ENCODE assay signal across 1 cellular context in genomic region chr7:54664235-54665228, GRCh38.
TF ChIP-seq lines count a peak whose summit lies in the region.

No MANE protein-coding gene starts in this region.

TF ChIP-seq in HepG2, 621 proteins besides CTCF, POLR2A, EP300 and RAD21 (continued from another document and continues in another):
- TF ChIP-seq KDM3A (CRISPR knock-in tag; IDR thresholded peaks at IDR 0.05; ENCODE audit: low read depth) = peak; percentile 34; the same call in 1 of the 2 replicates
- TF ChIP-seq, protein P1, sequence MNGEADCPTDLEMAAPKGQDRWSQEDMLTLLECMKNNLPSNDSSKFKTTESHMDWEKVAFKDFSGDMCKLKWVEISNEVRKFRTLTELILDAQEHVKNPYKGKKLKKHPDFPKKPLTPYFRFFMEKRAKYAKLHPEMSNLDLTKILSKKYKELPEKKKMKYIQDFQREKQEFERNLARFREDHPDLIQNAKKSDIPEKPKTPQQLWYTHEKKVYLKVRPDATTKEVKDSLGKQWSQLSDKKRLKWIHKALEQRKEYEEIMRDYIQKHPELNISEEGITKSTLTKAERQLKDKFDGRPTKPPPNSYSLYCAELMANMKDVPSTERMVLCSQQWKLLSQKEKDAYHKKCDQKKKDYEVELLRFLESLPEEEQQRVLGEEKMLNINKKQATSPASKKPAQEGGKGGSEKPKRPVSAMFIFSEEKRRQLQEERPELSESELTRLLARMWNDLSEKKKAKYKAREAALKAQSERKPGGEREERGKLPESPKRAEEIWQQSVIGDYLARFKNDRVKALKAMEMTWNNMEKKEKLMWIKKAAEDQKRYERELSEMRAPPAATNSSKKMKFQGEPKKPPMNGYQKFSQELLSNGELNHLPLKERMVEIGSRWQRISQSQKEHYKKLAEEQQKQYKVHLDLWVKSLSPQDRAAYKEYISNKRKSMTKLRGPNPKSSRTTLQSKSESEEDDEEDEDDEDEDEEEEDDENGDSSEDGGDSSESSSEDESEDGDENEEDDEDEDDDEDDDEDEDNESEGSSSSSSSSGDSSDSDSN (CRISPR knock-in tag; IDR thresholded peaks at IDR 0.05) = peak; percentile 79
- TF ChIP-seq ZNF577 (CRISPR knock-in tag; IDR thresholded peaks at IDR 0.05; ENCODE audit: borderline replicate concordance, low read depth) = no peak
- TF ChIP-seq MLLT10 (CRISPR knock-in tag; IDR thresholded peaks at IDR 0.05) = no peak
- TF ChIP-seq ZBTB42 (CRISPR knock-in tag; IDR thresholded peaks at IDR 0.05) = no peak
- TF ChIP-seq, protein P2, sequence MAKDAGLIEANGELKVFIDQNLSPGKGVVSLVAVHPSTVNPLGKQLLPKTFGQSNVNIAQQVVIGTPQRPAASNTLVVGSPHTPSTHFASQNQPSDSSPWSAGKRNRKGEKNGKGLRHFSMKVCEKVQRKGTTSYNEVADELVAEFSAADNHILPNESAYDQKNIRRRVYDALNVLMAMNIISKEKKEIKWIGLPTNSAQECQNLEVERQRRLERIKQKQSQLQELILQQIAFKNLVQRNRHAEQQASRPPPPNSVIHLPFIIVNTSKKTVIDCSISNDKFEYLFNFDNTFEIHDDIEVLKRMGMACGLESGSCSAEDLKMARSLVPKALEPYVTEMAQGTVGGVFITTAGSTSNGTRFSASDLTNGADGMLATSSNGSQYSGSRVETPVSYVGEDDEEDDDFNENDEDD (CRISPR knock-in tag; IDR thresholded peaks at IDR 0.05; ENCODE audit: borderline replicate concordance) = no peak
- TF ChIP-seq PAXIP1 (CRISPR knock-in tag; conservative IDR thresholded peaks at IDR 0.05) = no peak
- peak; percentile 35; the same call in 1 of the 2 replicates for TF ChIP-seq CEBPB (IDR thresholded peaks at IDR 0.05; ENCODE audit: borderline replicate concordance, low read depth, low read length)
- TF ChIP-seq POGK (CRISPR knock-in tag; conservative IDR thresholded peaks at IDR 0.05) = 0 out of 2 replicates have a peak, but pooled peaks have one; percentile 40
- TF ChIP-seq, protein P3, sequence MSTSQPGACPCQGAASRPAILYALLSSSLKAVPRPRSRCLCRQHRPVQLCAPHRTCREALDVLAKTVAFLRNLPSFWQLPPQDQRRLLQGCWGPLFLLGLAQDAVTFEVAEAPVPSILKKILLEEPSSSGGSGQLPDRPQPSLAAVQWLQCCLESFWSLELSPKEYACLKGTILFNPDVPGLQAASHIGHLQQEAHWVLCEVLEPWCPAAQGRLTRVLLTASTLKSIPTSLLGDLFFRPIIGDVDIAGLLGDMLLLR (CRISPR knock-in tag; IDR thresholded peaks at IDR 0.05) = peak; percentile 56; the same call in 1 of the 2 replicates
- TF ChIP-seq ARHGAP35 (CRISPR knock-in tag; IDR thresholded peaks at IDR 0.05; ENCODE audit: borderline replicate concordance) = 0 out of 2 replicates have a peak, but pooled peaks have one; percentile 27
- TF ChIP-seq, protein P4, sequence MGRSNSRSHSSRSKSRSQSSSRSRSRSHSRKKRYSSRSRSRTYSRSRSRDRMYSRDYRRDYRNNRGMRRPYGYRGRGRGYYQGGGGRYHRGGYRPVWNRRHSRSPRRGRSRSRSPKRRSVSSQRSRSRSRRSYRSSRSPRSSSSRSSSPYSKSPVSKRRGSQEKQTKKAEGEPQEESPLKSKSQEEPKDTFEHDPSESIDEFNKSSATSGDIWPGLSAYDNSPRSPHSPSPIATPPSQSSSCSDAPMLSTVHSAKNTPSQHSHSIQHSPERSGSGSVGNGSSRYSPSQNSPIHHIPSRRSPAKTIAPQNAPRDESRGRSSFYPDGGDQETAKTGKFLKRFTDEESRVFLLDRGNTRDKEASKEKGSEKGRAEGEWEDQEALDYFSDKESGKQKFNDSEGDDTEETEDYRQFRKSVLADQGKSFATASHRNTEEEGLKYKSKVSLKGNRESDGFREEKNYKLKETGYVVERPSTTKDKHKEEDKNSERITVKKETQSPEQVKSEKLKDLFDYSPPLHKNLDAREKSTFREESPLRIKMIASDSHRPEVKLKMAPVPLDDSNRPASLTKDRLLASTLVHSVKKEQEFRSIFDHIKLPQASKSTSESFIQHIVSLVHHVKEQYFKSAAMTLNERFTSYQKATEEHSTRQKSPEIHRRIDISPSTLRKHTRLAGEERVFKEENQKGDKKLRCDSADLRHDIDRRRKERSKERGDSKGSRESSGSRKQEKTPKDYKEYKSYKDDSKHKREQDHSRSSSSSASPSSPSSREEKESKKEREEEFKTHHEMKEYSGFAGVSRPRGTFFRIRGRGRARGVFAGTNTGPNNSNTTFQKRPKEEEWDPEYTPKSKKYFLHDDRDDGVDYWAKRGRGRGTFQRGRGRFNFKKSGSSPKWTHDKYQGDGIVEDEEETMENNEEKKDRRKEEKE (IDR thresholded peaks at IDR 0.05) = no peak
- TF ChIP-seq ZNF644 (CRISPR knock-in tag; IDR thresholded peaks at IDR 0.05; ENCODE audit: low read depth) = no peak
- TF ChIP-seq, protein P5, sequence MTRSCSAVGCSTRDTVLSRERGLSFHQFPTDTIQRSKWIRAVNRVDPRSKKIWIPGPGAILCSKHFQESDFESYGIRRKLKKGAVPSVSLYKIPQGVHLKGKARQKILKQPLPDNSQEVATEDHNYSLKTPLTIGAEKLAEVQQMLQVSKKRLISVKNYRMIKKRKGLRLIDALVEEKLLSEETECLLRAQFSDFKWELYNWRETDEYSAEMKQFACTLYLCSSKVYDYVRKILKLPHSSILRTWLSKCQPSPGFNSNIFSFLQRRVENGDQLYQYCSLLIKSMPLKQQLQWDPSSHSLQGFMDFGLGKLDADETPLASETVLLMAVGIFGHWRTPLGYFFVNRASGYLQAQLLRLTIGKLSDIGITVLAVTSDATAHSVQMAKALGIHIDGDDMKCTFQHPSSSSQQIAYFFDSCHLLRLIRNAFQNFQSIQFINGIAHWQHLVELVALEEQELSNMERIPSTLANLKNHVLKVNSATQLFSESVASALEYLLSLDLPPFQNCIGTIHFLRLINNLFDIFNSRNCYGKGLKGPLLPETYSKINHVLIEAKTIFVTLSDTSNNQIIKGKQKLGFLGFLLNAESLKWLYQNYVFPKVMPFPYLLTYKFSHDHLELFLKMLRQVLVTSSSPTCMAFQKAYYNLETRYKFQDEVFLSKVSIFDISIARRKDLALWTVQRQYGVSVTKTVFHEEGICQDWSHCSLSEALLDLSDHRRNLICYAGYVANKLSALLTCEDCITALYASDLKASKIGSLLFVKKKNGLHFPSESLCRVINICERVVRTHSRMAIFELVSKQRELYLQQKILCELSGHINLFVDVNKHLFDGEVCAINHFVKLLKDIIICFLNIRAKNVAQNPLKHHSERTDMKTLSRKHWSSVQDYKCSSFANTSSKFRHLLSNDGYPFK (CRISPR knock-in tag; IDR thresholded peaks at IDR 0.05; ENCODE audit: borderline replicate concordance) = 0 out of 2 replicates have a peak, but pooled peaks have one; percentile 26
- TF ChIP-seq, protein P6, sequence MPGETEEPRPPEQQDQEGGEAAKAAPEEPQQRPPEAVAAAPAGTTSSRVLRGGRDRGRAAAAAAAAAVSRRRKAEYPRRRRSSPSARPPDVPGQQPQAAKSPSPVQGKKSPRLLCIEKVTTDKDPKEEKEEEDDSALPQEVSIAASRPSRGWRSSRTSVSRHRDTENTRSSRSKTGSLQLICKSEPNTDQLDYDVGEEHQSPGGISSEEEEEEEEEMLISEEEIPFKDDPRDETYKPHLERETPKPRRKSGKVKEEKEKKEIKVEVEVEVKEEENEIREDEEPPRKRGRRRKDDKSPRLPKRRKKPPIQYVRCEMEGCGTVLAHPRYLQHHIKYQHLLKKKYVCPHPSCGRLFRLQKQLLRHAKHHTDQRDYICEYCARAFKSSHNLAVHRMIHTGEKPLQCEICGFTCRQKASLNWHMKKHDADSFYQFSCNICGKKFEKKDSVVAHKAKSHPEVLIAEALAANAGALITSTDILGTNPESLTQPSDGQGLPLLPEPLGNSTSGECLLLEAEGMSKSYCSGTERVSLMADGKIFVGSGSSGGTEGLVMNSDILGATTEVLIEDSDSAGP (CRISPR knock-in tag; IDR thresholded peaks at IDR 0.05; ENCODE audit: borderline replicate concordance) = peak; percentile 61; the same call in 1 of the 2 replicates
- TF ChIP-seq ZNF687 (CRISPR knock-in tag; IDR thresholded peaks at IDR 0.05) = peak; percentile 61
- no peak for TF ChIP-seq JUN (CRISPR knock-in tag; IDR thresholded peaks at IDR 0.05)
- TF ChIP-seq CREB1 (IDR thresholded peaks at IDR 0.05) = peak; percentile 15; the same call in 1 of the 2 replicates
- no peak for TF ChIP-seq CREB1 (CRISPR knock-in tag; IDR thresholded peaks at IDR 0.05)
- no peak for TF ChIP-seq SP5 (CRISPR knock-in tag; IDR thresholded peaks at IDR 0.05; ENCODE audit: borderline replicate concordance, low read depth)
- peak; percentile 71; the same call in 1 of the 2 replicates for TF ChIP-seq HIVEP1 (CRISPR knock-in tag; IDR thresholded peaks at IDR 0.05)
- peak; percentile 79 for TF ChIP-seq KDM2A (CRISPR knock-in tag; IDR thresholded peaks at IDR 0.05; ENCODE audit: borderline replicate concordance, low read depth)
- TF ChIP-seq XRCC5 (optimal IDR thresholded peaks at IDR 0.05; ENCODE audit: low read length) = peak; percentile 37
- peak; percentile 65; the same call in 1 of the 2 replicates for TF ChIP-seq FOXC1 (CRISPR knock-in tag; IDR thresholded peaks at IDR 0.05; ENCODE audit: borderline replicate concordance)
- TF ChIP-seq CCDC6 (CRISPR knock-in tag; IDR thresholded peaks at IDR 0.05) = peak; percentile 73; the same call in 1 of the 2 replicates
- 0 out of 2 replicates have a peak, but pooled peaks have one; percentile 35 for TF ChIP-seq ZNF709 (CRISPR knock-in tag; IDR thresholded peaks at IDR 0.05)
- TF ChIP-seq PRPF4 (IDR thresholded peaks at IDR 0.05; ENCODE audit: low read depth, low read length, poor library complexity, severe bottlenecking) = no peak
- TF ChIP-seq MAZ (IDR thresholded peaks at IDR 0.05; ENCODE audit: borderline replicate concordance, low read depth, low read length) = no peak
- TF ChIP-seq MAZ (CRISPR knock-in tag; IDR thresholded peaks at IDR 0.05; ENCODE audit: low read depth) = peak; percentile 40; the same call in 1 of the 2 replicates
- 0 out of 2 replicates have a peak, but pooled peaks have one; percentile 24 for TF ChIP-seq TBX2 (CRISPR knock-in tag; IDR thresholded peaks at IDR 0.05; ENCODE audit: borderline replicate concordance)
